In the genomic region with DNA sequence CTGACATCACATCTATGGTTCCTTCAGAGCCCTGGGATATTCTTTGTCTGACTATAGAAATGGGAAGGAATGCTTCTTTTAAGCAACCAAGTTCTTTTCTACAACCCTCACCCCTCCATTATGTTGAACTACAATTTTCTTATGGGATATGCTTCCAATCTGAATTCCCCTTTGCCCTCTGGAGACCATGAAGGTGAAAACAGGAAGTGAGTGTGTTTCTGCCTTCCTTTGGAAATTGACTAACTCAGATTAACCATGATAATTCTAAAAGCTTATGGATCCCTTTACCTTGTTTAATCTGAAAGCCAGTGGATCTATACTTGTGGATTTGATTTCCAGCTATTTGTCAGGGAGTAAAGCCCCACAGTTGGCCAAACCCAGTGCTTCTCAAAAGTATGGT, we compare ENCODE assay signal across 33 cellular contexts.
"Had no signal": no experiment of that assay in that cellular context is flagged by ENCODE, and none has a peak within 500 bp of the region (broad histone marks: within the 10 kb centered on the region; RNA-seq: fewer than 3 reads in every experiment).

No MANE protein-coding gene starts in this region.

- ATAC-seq: activated naive CD4-positive, alpha-beta T cell treated with anti-CD3 and anti-CD28 coated beads, Interleukin-2, amount 50 U/mL, for 72 hours; activated naive CD8-positive, alpha-beta T cell treated with anti-CD3 and anti-CD28 coated beads, Interleukin-2, amount 50 U/mL, for 24 hours; activated T-cell treated with anti-CD3 and anti-CD28 coated beads, Interleukin-2, amount 50 U/mL, for 4 hours; activated T-cell treated with anti-CD3 and anti-CD28 coated beads, Interleukin-2, amount 50 U/mL, for 72 hours; activated T-helper 17 cell treated with anti-CD3 and anti-CD28 coated beads, Interleukin-2, amount 50 U/mL, for 72 hours; body of pancreas had no signal

- H3K27me3 ChIP-seq: adrenal gland, ascending aorta, body of pancreas, brain microvascular endothelial cell, breast epithelium, cardiac muscle cell had no signal

- H3K36me3 ChIP-seq: adrenal gland, ascending aorta, brain microvascular endothelial cell, breast epithelium, cardiac muscle cell had no signal

- H3K4me1 ChIP-seq: adrenal gland, ascending aorta, body of pancreas, breast epithelium had no signal

- FAIRE-seq: astrocyte had no signal

- DNase-seq: activated effector memory CD4-positive, alpha-beta T cell treated with anti-CD3 and anti-CD28 coated beads, Interleukin-2, amount 50 U/mL, for 16 hours; activated effector memory CD4-positive, alpha-beta T cell treated with Interleukin-2 at 50 U/mL for 16 hours; activated gamma-delta T cell; activated gamma-delta T cell treated with Interleukin-2 at 50 U/mL for 16 hours; activated naive CD4-positive, alpha-beta T cell; activated naive CD4-positive, alpha-beta T cell treated with anti-CD3 and anti-CD28 coated beads for 36 hours; activated naive CD4-positive, alpha-beta T cell treated with anti-CD3 and anti-CD28 coated beads, Interleukin-2, amount 10 ng/mL, durations not matched to agents 7 days and 5 days; activated naive CD4-positive, alpha-beta T cell treated with anti-CD3 and anti-CD28 coated beads, Interleukin-2, amount 50 U/mL, for 16 hours; activated naive CD4-positive, alpha-beta T cell treated with Interleukin-2 at 50 U/mL for 16 hours; activated naive CD8-positive, alpha-beta T cell treated with anti-CD3 and anti-CD28 coated beads for 36 hours; activated naive CD8-positive, alpha-beta T cell treated with anti-CD3 and anti-CD28 coated beads, Interleukin-2, amount 10 ng/mL, durations not matched to agents 7 days and 5 days; activated naive CD8-positive, alpha-beta T cell treated with anti-CD3 and anti-CD28 coated beads, Interleukin-2, amount 50 U/mL, for 24 hours; activated T-cell treated with anti-CD3 and anti-CD28 coated beads, Interleukin-2, amount 50 U/mL, for 1 hour; activated T-cell treated with anti-CD3 and anti-CD28 coated beads, Interleukin-2, amount 50 U/mL, for 24 hours; activated T-cell treated with anti-CD3 and anti-CD28 coated beads, Interleukin-2, amount 50 U/mL, for 4 hours; activated T-cell treated with anti-CD3 and anti-CD28 coated beads, Interleukin-2, amount 50 U/mL, for 48 hours; activated T-cell treated with anti-CD3 and anti-CD28 coated beads, Interleukin-2, amount 50 U/mL, for 72 hours; adrenal gland; amniotic stem cell; amygdala; anterior cingulate cortex; aorta; body of pancreas; brain microvascular endothelial cell; caudate nucleus; central memory CD4-positive, alpha-beta T cell; cerebellar nuclear complex had no signal

- H3K27ac ChIP-seq: adrenal gland, ascending aorta, body of pancreas, brain microvascular endothelial cell, breast epithelium, cardiac muscle cell had no signal

- H3K9me3 ChIP-seq: adrenal gland, ascending aorta, body of pancreas, breast epithelium had no signal

- H3K4me3 ChIP-seq: adrenal gland, ascending aorta, body of pancreas, breast epithelium, cardiac muscle cell had no signal
